Comparison of ENCODE assay signal across 18 cellular contexts in the genomic region with DNA sequence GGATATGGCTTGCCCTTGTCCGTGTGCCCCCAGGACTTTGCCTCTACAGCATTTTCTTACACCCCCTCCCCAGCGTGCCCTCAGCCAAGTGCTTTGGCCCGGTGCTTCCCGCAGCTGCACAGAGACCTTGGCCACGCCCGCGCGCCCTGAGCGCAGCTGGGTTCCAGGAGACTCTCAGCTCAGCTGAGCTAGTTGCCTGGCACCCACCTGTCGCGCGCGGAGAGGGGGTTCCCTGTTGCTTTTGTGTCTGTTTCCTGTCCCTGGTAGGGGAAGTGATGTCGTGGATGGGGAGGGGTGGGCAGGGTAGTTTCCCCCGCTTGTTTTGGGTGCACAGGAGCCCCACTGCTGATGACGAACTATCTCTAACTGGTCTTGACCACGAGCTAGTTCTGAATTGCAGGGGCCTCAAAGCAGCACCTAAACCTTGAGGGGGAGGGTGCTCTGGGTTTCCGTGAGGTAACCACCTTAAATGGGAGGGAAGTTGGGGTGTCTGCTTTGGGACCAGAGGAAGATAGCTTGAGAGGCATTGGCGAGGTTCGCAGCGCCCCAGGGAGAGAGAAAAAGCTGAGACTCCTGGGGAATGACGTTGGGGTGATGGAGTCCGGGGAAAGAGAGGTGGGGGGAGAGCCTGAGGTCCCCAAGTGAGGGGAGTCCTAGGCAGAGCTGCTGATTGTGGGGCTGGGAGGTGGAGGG. TPM values are rescaled to one million over a fixed set of nuclear protein-coding genes. Genes with fewer than 3 reads are reported as not detected.
DNase-seq lines count a peak whose midpoint lies in the region; ATAC-seq and TF ChIP-seq lines count a peak whose summit lies in the region.
"Had no signal": no experiment of that assay in that cellular context is flagged by ENCODE, and none has a peak within 500 bp of the region (broad histone marks: within the 10 kb centered on the region; RNA-seq: fewer than 3 reads in every experiment).

No MANE protein-coding gene starts in this region.

- H3K4me1 Mint-ChIP-seq in brain: peaks cover 31% of the 10 kb centered on the region
- peaks cover 25% of the 10 kb centered on the region for H3K4me1 Mint-ChIP-seq in nephron

- H3K27ac Mint-ChIP-seq in brain: peak overlapping the region in 1 of 5 experiments; percentile 34
- no peak overlapping the region for H3K27ac Mint-ChIP-seq in nephron

- H3K27me3 Mint-ChIP-seq in brain: peaks cover 89% of the 10 kb centered on the region
- peaks cover 88% of the 10 kb centered on the region for H3K27me3 Mint-ChIP-seq in nephron (ENCODE audit: low read depth)

- ATAC-seq in HG03280 (IDR thresholded peaks at IDR 0.05; ENCODE audit: unreplicated experiment): no peak
- ATAC-seq: activated T-cell treated with anti-CD3 and anti-CD28 coated beads, Interleukin-2, amount 50 U/mL, for 4 hours; foreskin keratinocyte; HepG2; sciatic nerve had no signal

- H3K4me1 ChIP-seq in HUES64 (ENCODE audit: insufficient read depth, low read length): peaks cover 6% of the 10 kb centered on the region; the same call in 1 of the 2 replicates
- H3K4me1 ChIP-seq: foreskin keratinocyte had no signal

- no peak overlapping the region for H3K27ac ChIP-seq in HUES64 (ENCODE audit: low read depth, low read length)
- H3K27ac ChIP-seq: foreskin keratinocyte, tibial nerve had no signal

- H3K9me3 Mint-ChIP-seq in brain (peaks cover 0 to 17% (median 7%) of the 10 kb centered on the region in 5 experiments), nephron (peaks cover 3% of the 10 kb centered on the region)
- H3K9me3 Mint-ChIP-seq: activated T-cell treated with anti-CD3 and anti-CD28 coated beads, Interleukin-2, amount 50 U/mL, for 4 hours had no signal

- H3K4me3 ChIP-seq in HUES64 (ENCODE audit: low read length) (peak overlapping the region; percentile 49; the same call in 1 of the 2 replicates), H7 (ENCODE audit: insufficient read depth, low read depth, low read length) (no peak overlapping the region)
- H3K4me3 ChIP-seq: tibial nerve had no signal

- H3K4me3 Mint-ChIP-seq in brain (peak overlapping the region; percentile 67 to 84 (median 80)), nephron (peak overlapping the region; percentile 73 to 77 (median 76))
- H3K4me3 Mint-ChIP-seq: activated T-cell treated with anti-CD3 and anti-CD28 coated beads, Interleukin-2, amount 50 U/mL, for 4 hours; T-helper 2 cell treated with Interferon-gamma antibody and Interleukin-4, amounts not matched to agents 5 μg/mL and 100 μg/mL, for 36 hours had no signal

- WGBS in HUES64: 21% methylated on average over 23 of the region's 23 CpGs

- H3K36me3 Mint-ChIP-seq in brain (no peaks in the 10 kb centered on the region), nephron (ENCODE audit: low read depth) (no peaks in the 10 kb centered on the region)

- TF ChIP-seq CTCF in brain (conservative IDR thresholded peaks at IDR 0.05): no peak
- no peak for TF ChIP-seq CTCF in nephron (IDR thresholded peaks at IDR 0.05; ENCODE audit: unreplicated experiment in 3 of 3)

- H3K27me3 ChIP-seq in HUES64 (ENCODE audit: insufficient read depth, low read length): peaks cover 98% of the 10 kb centered on the region
- H3K27me3 ChIP-seq in H7 (ENCODE audit: control insufficient read depth, insufficient read depth, low read length): peaks cover 92% of the 10 kb centered on the region

- peaks cover 10% of the 10 kb centered on the region for H3K9me3 ChIP-seq in HUES64 (ENCODE audit: insufficient read depth, low read depth, low read length)

- H3K36me3 ChIP-seq in HUES64 (ENCODE audit: insufficient read depth, low read length) (no peaks in the 10 kb centered on the region), H7 (replicated peaks; ENCODE audit: control insufficient read depth, insufficient read depth, low read length) (no peaks in the 10 kb centered on the region)

- no peak overlapping the region for H3K9ac ChIP-seq in HUES64 (ENCODE audit: low read depth, low read length)

- DNase-seq in COR-L47 (lab: John Stamatoyannopoulos, UW): peak; percentile 77
- DNase-seq in effector CD4-positive, alpha-beta T cell: no peak
- DNase-seq in H7: no peak
- DNase-seq: activated CD4-positive, alpha-beta T cell treated with anti-CD3 and anti-CD28 coated beads, Interleukin-2, amount 50 U/mL, for 1 hour; activated T-cell treated with anti-CD3 and anti-CD28 coated beads, Interleukin-2, amount 50 U/mL, for 4 hours; foreskin keratinocyte; GOT3; SHP77 treated with DMSO at 0.1 percent for 48 hours; stimulated activated CD4-positive, alpha-beta T cell treated with anti-CD3 and anti-CD28 coated beads, Interleukin-4, amount 100 ng/mL, for 1 hour had no signal

RNA-seq across cellular contexts. Expression of gene DIO3, which starts 1.5 kb away (rescaled TPM):
- polyA plus RNA-seq in HUES64 (2013, experiment 1 of 2): 1.3 TPM
- 1.1 TPM for polyA plus RNA-seq in HUES64 (2013, experiment 2 of 2)
- 0.31 TPM for polyA plus RNA-seq in brain (ENCODE audit: insufficient read depth, low read depth, low replicate concordance)
- total RNA-seq in H7 (2014; rRNA removed; shearing (Covaris generic)): 0.85 and 1.0 TPM in 2 replicates
- total RNA-seq: activated T-cell treated with anti-CD3 and anti-CD28 coated beads, Interleukin-2, amount 50 U/mL, for 4 hours; foreskin keratinocyte; HepG2; lung microvascular endothelial cell had no signal
- polyA plus RNA-seq: foreskin keratinocyte, HepG2 had no signal
